8 cellular contexts compared by ENCODE assay signal in genomic region chr6:116253188-116253504, GRCh38. TPM values are rescaled to one million over a fixed set of nuclear protein-coding genes. Genes with fewer than 3 reads are reported as not detected.
DNase-seq lines count a peak whose midpoint lies in the region; ATAC-seq and TF ChIP-seq lines count a peak whose summit lies in the region.

No MANE protein-coding gene starts in this region.

- no peak for TF ChIP-seq CTCF in 22Rv1 (IDR thresholded peaks at IDR 0.05)
- TF ChIP-seq CTCF in IMR-90 (conservative IDR thresholded peaks at IDR 0.05; ENCODE audit: low read depth, low read length): no peak

- H4K91ac ChIP-seq in IMR-90 (ENCODE audit: insufficient read depth, low read depth, low read length): peak overlapping the region; percentile 90

- in situ Hi-C loops in IMR-90 (cut with MboI; ENCODE audit: low sequenced_read_pairs): no loop called here

- H3K18ac ChIP-seq in IMR-90 (ENCODE audit: low read depth, low read length): peak overlapping the region; percentile 87

- H3K27me3 ChIP-seq in IMR-90 (ENCODE audit: control insufficient read depth, insufficient read depth, low read length) (no peaks in the 10 kb centered on the region), duodenal mucosa (ENCODE audit: control insufficient read depth in 1 of 2, insufficient read depth in 2 of 2, low read length in 2 of 2) (no peaks in the 10 kb centered on the region), muscle layer of colon (ENCODE audit: control insufficient read depth in 1 of 2, insufficient read depth in 2 of 2, low read length in 2 of 2) (no peaks in the 10 kb centered on the region)

- dilution Hi-C loops in IMR-90 (cut with HindIII; ENCODE audit: low sequenced_read_pairs, unreplicated experiment): no loop called here

- H4K8ac ChIP-seq in IMR-90 (ENCODE audit: low read depth in 2 of 2, low read length in 2 of 2): peak overlapping the region; percentile 14 to 88

- intact Hi-C loops in IMR-90 (cut with micrococcal nuclease): loop anchor here (5.0 kb wide), 1 partner anchor 36 kb away; no protein-coding TSS in a partner anchor

- peak overlapping the region; percentile 90 for H3K4me2 ChIP-seq in IMR-90 (ENCODE audit: low read depth, low read length)

- H3K79me1 ChIP-seq in IMR-90 (ENCODE audit: low read depth in 1 of 2, low read length in 2 of 2): peaks cover 16 to 52% of the 10 kb centered on the region in 2 experiments; a peak in 3 of 4 replicates

- no TSS peak for BruUV-seq in IMR-90 (replicated peaks; lab: Mats Ljungman, UMichigan)

- peaks cover 22% of the 10 kb centered on the region for H3K4me1 ChIP-seq in IMR-90 (ENCODE audit: control insufficient read depth, insufficient read depth, low read length)
- peaks cover 27 to 42% of the 10 kb centered on the region in 2 donors for H3K4me1 ChIP-seq in duodenal mucosa (ENCODE audit: control insufficient read depth in 1 of 2, insufficient read depth in 2 of 2, low read length in 2 of 2)
- peaks cover 47% of the 10 kb centered on the region for H3K4me1 ChIP-seq in muscle layer of colon (ENCODE audit: insufficient read depth, low read length)

- DNase-seq in IMR-90: no peak
- no peak for DNase-seq in stimulated activated CD4-positive, alpha-beta T cell treated with anti-CD3 and anti-CD28 coated beads, Interleukin-4, amount 100 ng/mL, for 24 hours
- no peak for DNase-seq in NCI-H1417 treated with DMSO at 0.1 percent for 48 hours (lab: John Stamatoyannopoulos, UW)
- no peak for DNase-seq in NCI-H524 (lab: John Stamatoyannopoulos, UW)
- DNase-seq in activated T-cell treated with anti-CD3 and anti-CD28 coated beads, Interleukin-2, amount 50 U/mL, for 1 hour: no peak

- CTCF ChIA-PET in IMR-90 (lab: Yijun Ruan, JAX): no interaction called here

- H2AK9ac ChIP-seq in IMR-90 (replicated peaks; ENCODE audit: low read depth, low read length, poor library complexity): peak overlapping the region; percentile 97

- peak overlapping the region; percentile 100 for H3K4ac ChIP-seq in IMR-90 (ENCODE audit: low read depth, low read length)

- no peak for TF ChIP-seq POLR2A in IMR-90 (IDR thresholded peaks at IDR 0.05; ENCODE audit: low read depth, low read length)

- peak overlapping the region; percentile 80 for H3K56ac ChIP-seq in IMR-90 (ENCODE audit: extremely low read depth, insufficient read depth, low read length)

- WGBS in IMR-90 (ENCODE audit: extremely low coverage in 2 of 2, insufficient read length in 1 of 2), 2 experiments: 47% methylated on average over 8 of the region's 11 CpGs; no CpG with 5 or more reads in 1 of the 2 experiments

- peak overlapping the region; percentile 98 for H2AFZ ChIP-seq in IMR-90 (replicated peaks; ENCODE audit: low read length, poor library complexity)

- peak overlapping the region; percentile 61 for H3K23ac ChIP-seq in IMR-90 (ENCODE audit: low read depth, low read length)

- peak overlapping the region; percentile 85 for H3K14ac ChIP-seq in IMR-90 (replicated peaks; ENCODE audit: low read depth, low read length)

- peak overlapping the region; percentile 35 for H2BK120ac ChIP-seq in IMR-90 (ENCODE audit: low read depth, low read length)

- H3K9ac ChIP-seq in IMR-90 (ENCODE audit: low read depth, low read length) (peak overlapping the region; percentile 86), duodenal mucosa (ENCODE audit: low read depth in 1 of 2, low read length in 2 of 2) (peak overlapping the region; percentile 74 to 84), muscle layer of colon (ENCODE audit: low read length) (peak overlapping the region; percentile 80)

- peak overlapping the region; percentile 90 for H2AK5ac ChIP-seq in IMR-90 (ENCODE audit: low read depth, low read length)

- H2BK15ac ChIP-seq in IMR-90 (ENCODE audit: low read depth, low read length): peak overlapping the region; percentile 67; the same call in 1 of the 3 replicates

- peaks cover 14% of the 10 kb centered on the region for H3K9me1 ChIP-seq in IMR-90 (ENCODE audit: insufficient read depth, low read length)

- H4K5ac ChIP-seq in IMR-90 (ENCODE audit: low read depth, low read length): peak overlapping the region; percentile 97

- POLR2A ChIA-PET in IMR-90 (lab: Charles Lee; ENCODE audit: unreplicated experiment): no interaction called here

- ATAC-seq in IMR-90 (ENCODE audit: low read depth): no peak

- TF ChIP-seq RAD21 in IMR-90 (IDR thresholded peaks at IDR 0.05; ENCODE audit: low read length): no peak

- no peaks in the 10 kb centered on the region for H3K9me3 ChIP-seq in IMR-90 (ENCODE audit: control insufficient read depth, insufficient read depth, low read length)
- H3K9me3 ChIP-seq in duodenal mucosa (ENCODE audit: control insufficient read depth in 1 of 2, low read length in 2 of 2): no peaks in the 10 kb centered on the region
- no peaks in the 10 kb centered on the region for H3K9me3 ChIP-seq in muscle layer of colon (ENCODE audit: low read length)

- 0 out of 2 replicates have a peak, but pooled peaks cover 3% of the 10 kb centered on the region for H4K20me1 ChIP-seq in IMR-90 (ENCODE audit: insufficient read depth, low read length)

- H3K27ac ChIP-seq in 22Rv1 (peak overlapping the region; percentile 84), IMR-90 (ENCODE audit: insufficient read depth, low read length) (peak overlapping the region; percentile 86), duodenal mucosa (ENCODE audit: low read depth, low read length) (peak overlapping the region; percentile 73), muscle layer of colon (ENCODE audit: low read depth, low read length) (peak overlapping the region; percentile 95)

- peak overlapping the region; percentile 94 for H2BK5ac ChIP-seq in IMR-90 (ENCODE audit: low read depth, low read length, poor library complexity, severe bottlenecking)

- peak overlapping the region; percentile 98; the same call in 1 of the 2 replicates for H2BK20ac ChIP-seq in IMR-90 (ENCODE audit: low read depth, low read length)

- H3K4me3 ChIP-seq in IMR-90 (ENCODE audit: insufficient read depth, low read depth, low read length) (peak overlapping the region; percentile 90), duodenal mucosa (ENCODE audit: low read depth in 1 of 2, low read length in 2 of 2) (peak overlapping the region; percentile 90 to 91), muscle layer of colon (ENCODE audit: low read depth in 1 of 2, low read length in 2 of 2) (peak overlapping the region; percentile 75 to 91)

- H3K36me3 ChIP-seq in IMR-90 (ENCODE audit: control insufficient read depth, insufficient read depth, low read length) (0 out of 2 replicates have a peak, but pooled peaks cover 2% of the 10 kb centered on the region), duodenal mucosa (ENCODE audit: control insufficient read depth in 1 of 2, insufficient read depth in 2 of 2, low read length in 2 of 2) (no peaks in the 10 kb centered on the region), muscle layer of colon (ENCODE audit: insufficient read depth, low read length) (no peaks in the 10 kb centered on the region)

TF ChIP-seq in IMR-90, 13 proteins besides CTCF, POLR2A, EP300 and RAD21:
- TF ChIP-seq FOS (IDR thresholded peaks at IDR 0.05; ENCODE audit: low read depth, low read length) (no peak), CHD1 (IDR thresholded peaks at IDR 0.05; ENCODE audit: low read depth, low read length) (no peak)

RNA-seq across cellular contexts. Expression of gene TSPYL4, which starts 0.7 kb away (rescaled TPM):
- 22.0 and 23.1 TPM in 2 replicates for total RNA-seq in IMR-90 (2012; rRNA removed)
- 29.0 and 29.9 TPM in 2 replicates for polyA plus RNA-seq in IMR-90 (2012; rRNA removed)
- polyA plus RNA-seq in IMR-90 (2012; cell fraction: cytosol; rRNA removed): 11.5 and 20.0 TPM in 2 replicates
- polyA plus RNA-seq in IMR-90 (2012; cell fraction: nucleus; rRNA removed; ENCODE audit: low replicate concordance): 21.8 and 63.1 TPM in 2 replicates

RNA-seq across cellular contexts. Expression of gene TSPYL1, which starts 26.6 kb away (rescaled TPM):
- total RNA-seq in IMR-90 (2012; rRNA removed): 111 and 121 TPM in 2 replicates
- 30.1 and 32.4 TPM in 2 replicates for polyA plus RNA-seq in IMR-90 (2012; rRNA removed)
- polyA plus RNA-seq in IMR-90 (2012; cell fraction: cytosol; rRNA removed): 19.1 and 19.2 TPM in 2 replicates
- polyA plus RNA-seq in IMR-90 (2012; cell fraction: nucleus; rRNA removed; ENCODE audit: low replicate concordance): 7.1 and 14.7 TPM in 2 replicates
